11 cellular contexts compared by ENCODE assay signal in genomic region chr5:75235711-75236110, GRCh38. TPM values are rescaled to one million over a fixed set of nuclear protein-coding genes. Genes with fewer than 3 reads are reported as not detected.
A peak's percentile ranks its signal among the peaks of the same experiment; 100 is the strongest.
DNase-seq lines count a peak whose midpoint lies in the region; ATAC-seq and TF ChIP-seq lines count a peak whose summit lies in the region.
"Had no signal": no experiment of that assay in that cellular context is flagged by ENCODE, and none has a peak within 500 bp of the region (broad histone marks: within the 10 kb centered on the region; RNA-seq: fewer than 3 reads in every experiment).

No MANE protein-coding gene starts in this region.

- intact Hi-C loops in CD4-positive, alpha-beta memory T cell (cut with micrococcal nuclease): loop anchor here (1.0 to 5.0 kb wide), 5 partner anchors 30 to 1022 kb away; partner anchors contain the start of genes CERT1, GFM2, NSA2 and POC5

- no peak for ATAC-seq in GM23338
- no peak for ATAC-seq in activated CD8-positive, alpha-beta T cell treated with anti-CD3 and anti-CD28 coated beads, Interleukin-2, amount 10 ng/mL, durations not matched to agents 7 days and 5 days
- ATAC-seq in naive thymus-derived CD8-positive, alpha-beta T cell: no peak
- no peak for ATAC-seq in HG02852 (IDR thresholded peaks at IDR 0.05; ENCODE audit: unreplicated experiment)

- no peaks in the 10 kb centered on the region for H4K20me1 ChIP-seq in GM23338 (replicated peaks; ENCODE audit: insufficient read depth)

- no peaks in the 10 kb centered on the region for H3K9me2 ChIP-seq in GM23338 (ENCODE audit: insufficient read depth)

- peak overlapping the region; percentile 26 to 89 (median 68) for H3K4me3 Mint-ChIP-seq in CD4-positive, alpha-beta memory T cell
- H3K4me3 Mint-ChIP-seq in GM23338: 0 out of 3 replicates have a peak overlapping the region, but pooled peaks have one; percentile 38
- peak overlapping the region; percentile 85 for H3K4me3 Mint-ChIP-seq in activated CD8-positive, alpha-beta T cell treated with anti-CD3 and anti-CD28 coated beads, Interleukin-2, amount 10 ng/mL, durations not matched to agents 7 days and 5 days
- peak overlapping the region; percentile 80 to 98 (median 92) for H3K4me3 Mint-ChIP-seq in naive thymus-derived CD8-positive, alpha-beta T cell

- H3K36me3 ChIP-seq in CD4-positive, alpha-beta memory T cell (ENCODE audit: insufficient read depth, low read length): no peaks in the 10 kb centered on the region
- H3K36me3 ChIP-seq in GM23338 (ENCODE audit: insufficient read depth): no peaks in the 10 kb centered on the region
- H3K36me3 ChIP-seq: esophagus muscularis mucosa had no signal

- H3K9me3 Mint-ChIP-seq in CD4-positive, alpha-beta memory T cell: no peaks in the 10 kb centered on the region
- H3K9me3 Mint-ChIP-seq in GM23338: no peaks in the 10 kb centered on the region
- no peaks in the 10 kb centered on the region for H3K9me3 Mint-ChIP-seq in activated CD8-positive, alpha-beta T cell treated with anti-CD3 and anti-CD28 coated beads, Interleukin-2, amount 10 ng/mL, durations not matched to agents 7 days and 5 days (ENCODE audit: insufficient read depth)
- H3K9me3 Mint-ChIP-seq in naive thymus-derived CD8-positive, alpha-beta T cell: no peaks in the 10 kb centered on the region
- H3K9me3 Mint-ChIP-seq: activated B cell treated with CpG ODN at 0.5 μM for 24 hours had no signal

- no peak overlapping the region for H3K4me3 ChIP-seq in CD4-positive, alpha-beta memory T cell (ENCODE audit: low read length in 2 of 2)
- no peak overlapping the region for H3K4me3 ChIP-seq in GM23338

- peaks cover 8 to 16% (median 11%) of the 10 kb centered on the region in 4 donors for H3K4me1 Mint-ChIP-seq in CD4-positive, alpha-beta memory T cell
- H3K4me1 Mint-ChIP-seq in GM23338: peaks cover 31% of the 10 kb centered on the region
- peaks cover 18% of the 10 kb centered on the region for H3K4me1 Mint-ChIP-seq in activated CD8-positive, alpha-beta T cell treated with anti-CD3 and anti-CD28 coated beads, Interleukin-2, amount 10 ng/mL, durations not matched to agents 7 days and 5 days (ENCODE audit: low read depth)
- H3K4me1 Mint-ChIP-seq in naive thymus-derived CD8-positive, alpha-beta T cell: peaks cover 4 to 24% (median 22%) of the 10 kb centered on the region in 4 donors

- peak overlapping the region; percentile 68 to 98 (median 92) for H3K27ac Mint-ChIP-seq in CD4-positive, alpha-beta memory T cell
- H3K27ac Mint-ChIP-seq in GM23338: no peak overlapping the region
- peak overlapping the region; percentile 89 for H3K27ac Mint-ChIP-seq in activated CD8-positive, alpha-beta T cell treated with anti-CD3 and anti-CD28 coated beads, Interleukin-2, amount 10 ng/mL, durations not matched to agents 7 days and 5 days
- peak overlapping the region; percentile 97 to 100 (median 98) for H3K27ac Mint-ChIP-seq in naive thymus-derived CD8-positive, alpha-beta T cell

- H3K27ac ChIP-seq in CD4-positive, alpha-beta memory T cell (ENCODE audit: low read depth, low read length): peak overlapping the region; percentile 69
- H3K27ac ChIP-seq in GM23338 (ENCODE audit: low read depth): no peak overlapping the region

- H3F3A ChIP-seq in GM23338 (replicated peaks; ENCODE audit: low read depth): no peaks in the 10 kb centered on the region

- POLR2A ChIA-PET in CD4-positive, alpha-beta memory T cell (lab: Charles Lee; ENCODE audit: partially characterized antibody): interaction anchor here (0.8 to 3.1 kb wide), 14 partner anchors 12 to 481 kb away, joined by 3 to 46 read pairs (median 7); partner anchors contain the start of genes GCNT4, GFM2, HMGCR and NSA2
- POLR2A ChIA-PET in activated CD8-positive, alpha-beta T cell treated with anti-CD3 and anti-CD28 coated beads, Interleukin-2, amount 10 ng/mL, durations not matched to agents 7 days and 5 days (lab: Charles Lee): interaction anchor here (0.6 to 2.6 kb wide), 17 partner anchors 11 to 477 kb away, joined by 3 to 28 read pairs (median 4); partner anchors contain the start of genes GCNT4, GFM2, HMGCR and NSA2
- POLR2A ChIA-PET in naive thymus-derived CD8-positive, alpha-beta T cell (lab: Charles Lee): interaction anchor here (0.6 to 3.7 kb wide), 20 partner anchors 8 to 949 kb away, joined by 3 to 201 read pairs (median 6); partner anchors contain the start of genes GCNT4, GFM2, HMGCR and NSA2

- no peak for DNase-seq in CD4-positive, alpha-beta memory T cell
- DNase-seq in GM23338 (ENCODE audit: low spot score) (no peak), T-helper 1 cell (no peak), GF-D8 (lab: John Stamatoyannopoulos, UW) (no peak), hippocampal formation (lab: John Stamatoyannopoulos, UW) (no peak)
- no peak for DNase-seq in activated CD8-positive, alpha-beta T cell treated with anti-CD3 and anti-CD28 coated beads, Interleukin-2, amount 10 ng/mL, durations not matched to agents 7 days and 5 days
- DNase-seq in naive thymus-derived CD8-positive, alpha-beta T cell: no peak
- DNase-seq: activated B cell treated with CpG ODN at 0.5 μM for 24 hours, MV-4-11 had no signal

- H3K79me2 ChIP-seq in GM23338 (replicated peaks; ENCODE audit: insufficient read depth): no peaks in the 10 kb centered on the region

- H3K4me2 ChIP-seq in GM23338: peak overlapping the region; percentile 78; the same call in 1 of the 2 replicates

- peak overlapping the region; percentile 53; the same call in 1 of the 2 replicates for H2AFZ ChIP-seq in GM23338

- H3K27me3 Mint-ChIP-seq in CD4-positive, alpha-beta memory T cell: no peaks in the 10 kb centered on the region
- no peaks in the 10 kb centered on the region for H3K27me3 Mint-ChIP-seq in GM23338 (ENCODE audit: insufficient read depth, low read depth, poor library complexity)
- H3K27me3 Mint-ChIP-seq in activated CD8-positive, alpha-beta T cell treated with anti-CD3 and anti-CD28 coated beads, Interleukin-2, amount 10 ng/mL, durations not matched to agents 7 days and 5 days (ENCODE audit: low read depth): no peaks in the 10 kb centered on the region
- H3K27me3 Mint-ChIP-seq in naive thymus-derived CD8-positive, alpha-beta T cell: no peaks in the 10 kb centered on the region

- H3K4me1 ChIP-seq in CD4-positive, alpha-beta memory T cell (ENCODE audit: insufficient read depth, low read length): peaks cover 14% of the 10 kb centered on the region
- H3K4me1 ChIP-seq in GM23338 (ENCODE audit: insufficient read depth): peaks cover 13% of the 10 kb centered on the region

- H3K27me3 ChIP-seq in CD4-positive, alpha-beta memory T cell (ENCODE audit: insufficient read depth, low read length): no peaks in the 10 kb centered on the region
- no peaks in the 10 kb centered on the region for H3K27me3 ChIP-seq in GM23338 (ENCODE audit: insufficient read depth)
- H3K27me3 ChIP-seq: esophagus muscularis mucosa had no signal

- no peaks in the 10 kb centered on the region for H3K9me3 ChIP-seq in CD4-positive, alpha-beta memory T cell (ENCODE audit: control insufficient read depth in 1 of 2, low read length in 2 of 2)
- H3K9me3 ChIP-seq: esophagus muscularis mucosa had no signal

- no peak for TF ChIP-seq CTCF in GM23338 (conservative IDR thresholded peaks at IDR 0.05; ENCODE audit: low read depth in 2 of 2)

- CTCF ChIA-PET in CD4-positive, alpha-beta memory T cell (lab: Charles Lee; ENCODE audit: partially characterized antibody): interaction anchor here (0.6 to 5.0 kb wide), 22 partner anchors 11 to 939 kb away, joined by 3 to 90 read pairs (median 8); partner anchors contain the start of genes GCNT4 and HMGCR
- CTCF ChIA-PET in activated CD8-positive, alpha-beta T cell treated with anti-CD3 and anti-CD28 coated beads, Interleukin-2, amount 10 ng/mL, durations not matched to agents 7 days and 5 days (lab: Charles Lee): interaction anchor here (0.7 to 4.2 kb wide), 26 partner anchors 11 to 939 kb away, joined by 3 to 74 read pairs (median 5); partner anchors contain the start of genes GCNT4, GFM2, HMGCR and NSA2

- H3K36me3 Mint-ChIP-seq in CD4-positive, alpha-beta memory T cell: no peaks in the 10 kb centered on the region
- no peaks in the 10 kb centered on the region for H3K36me3 Mint-ChIP-seq in GM23338 (ENCODE audit: low read depth)
- H3K36me3 Mint-ChIP-seq in activated CD8-positive, alpha-beta T cell treated with anti-CD3 and anti-CD28 coated beads, Interleukin-2, amount 10 ng/mL, durations not matched to agents 7 days and 5 days (ENCODE audit: low read depth): no peaks in the 10 kb centered on the region
- H3K36me3 Mint-ChIP-seq in naive thymus-derived CD8-positive, alpha-beta T cell: no peaks in the 10 kb centered on the region

TF ChIP-seq in GM23338, 12 proteins besides CTCF, POLR2A, EP300 and RAD21:
- no peak for TF ChIP-seq EZH2 (IDR thresholded peaks at IDR 0.05; ENCODE audit: low read depth, unreplicated experiment)

RNA-seq across cellular contexts. Expression of gene ANKRD31, which starts 1.0 kb away (rescaled TPM):
- under 1 TPM; 0.73 to 0.86 TPM for total RNA-seq in CD4-positive, alpha-beta memory T cell
- polyA plus RNA-seq in CD4-positive, alpha-beta memory T cell: under 1 TPM in 1 of 2 donors, not detected in 1; 0.21 TPM
- total RNA-seq in GM23338 (2014; rRNA removed; shearing (Covaris generic)): 0.16 and 0.59 TPM in 2 replicates
- 0.18 and 0.30 TPM in 2 replicates for polyA plus RNA-seq in GM23338 (2016; fragmentation: Nextera tagmentation; extraction: Ambion mirVana)
- under 1 TPM; 0.23 to 0.26 TPM for total RNA-seq in activated CD8-positive, alpha-beta T cell treated with anti-CD3 and anti-CD28 coated beads, Interleukin-2, amount 10 ng/mL, durations not matched to agents 7 days and 5 days
- total RNA-seq in naive thymus-derived CD8-positive, alpha-beta T cell: 1 to 10 TPM; 2.7 to 2.8 TPM
- under 1 TPM; 0.55 to 0.58 (median 0.55) TPM for polyA plus RNA-seq in naive thymus-derived CD8-positive, alpha-beta T cell

Comparison
In these comparisons a context has a peak if more than half of its experiments do, and no peak if none do; other contexts are left out.
1. H3K4me3 Mint-ChIP-seq: peak in every context shown above with its lines; median percentile 92 in naive thymus-derived CD8-positive, alpha-beta T cell; 85 in activated CD8-positive, alpha-beta T cell treated with anti-CD3 and anti-CD28 coated beads, Interleukin-2, amount 10 ng/mL, durations not matched to agents 7 days and 5 days; 68 in CD4-positive, alpha-beta memory T cell; 38 in GM23338.